In the genomic region with DNA sequence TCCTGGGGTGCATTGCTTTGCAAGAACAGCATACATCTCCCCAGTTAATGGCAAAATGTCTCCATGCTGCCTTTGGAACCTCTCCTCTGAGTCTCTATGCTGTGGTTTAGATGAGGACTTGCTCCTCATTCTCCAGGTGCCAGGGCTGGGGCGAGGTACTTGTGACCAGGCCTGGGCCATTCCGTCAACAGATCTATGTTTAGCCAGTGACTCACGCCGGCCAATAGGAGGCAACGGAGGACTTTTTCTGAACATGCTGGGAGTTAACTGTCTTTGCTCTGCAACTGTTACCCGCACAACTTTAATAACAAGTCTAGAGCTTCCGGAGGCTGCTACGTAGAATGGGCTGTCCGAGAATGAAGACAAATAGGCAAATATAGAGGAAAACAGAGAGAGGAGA, we compare ENCODE assay signal across 17 cellular contexts.
A peak's percentile ranks its signal among the peaks of the same experiment; 100 is the strongest.
DNase-seq lines count a peak whose midpoint lies in the region; ATAC-seq, FAIRE-seq and TF ChIP-seq lines count a peak whose summit lies in the region.
"Had no signal": no experiment of that assay in that cellular context is flagged by ENCODE, and none has a peak within 500 bp of the region (broad histone marks: within the 10 kb centered on the region; RNA-seq: fewer than 3 reads in every experiment).

No MANE protein-coding gene starts in this region.

- H3K4me1 ChIP-seq in hepatocyte (ENCODE audit: insufficient read depth) = no peaks in the 10 kb centered on the region
- H3K4me1 ChIP-seq in small intestine (ENCODE audit: control insufficient read depth in 2 of 2, insufficient read depth in 1 of 2, low read depth in 1 of 2, low read length in 1 of 2) = no peaks in the 10 kb centered on the region

- no peak overlapping the region for H3K4me2 ChIP-seq in hepatocyte

- H3K27ac ChIP-seq in hepatocyte = no peak overlapping the region
- H3K27ac ChIP-seq in small intestine (ENCODE audit: low read depth in 1 of 2, low read length in 1 of 2) = no peak overlapping the region

- no peak overlapping the region for H2AFZ ChIP-seq in hepatocyte

- ATAC-seq in HG02610 (IDR thresholded peaks at IDR 0.05; ENCODE audit: unreplicated experiment) = no peak
- ATAC-seq: activated CD4-positive, CD25-positive, alpha-beta regulatory T cell treated with anti-CD3 and anti-CD28 coated beads, Interleukin-2, amount 50 U/mL, for 24 hours; CD8-positive, alpha-beta T cell; left colon; T-helper 17 cell had no signal

- no peaks in the 10 kb centered on the region for H3K9me2 ChIP-seq in hepatocyte (replicated peaks; ENCODE audit: insufficient read depth)

- H4K20me1 ChIP-seq in hepatocyte (ENCODE audit: insufficient read depth, poor library complexity, severe bottlenecking) = no peaks in the 10 kb centered on the region

- no peaks in the 10 kb centered on the region for H3K36me3 ChIP-seq in hepatocyte (replicated peaks; ENCODE audit: insufficient read depth, low read depth)
- H3K36me3 ChIP-seq in small intestine (ENCODE audit: control insufficient read depth in 2 of 2, insufficient read depth in 2 of 2, low read length in 2 of 2) = no peaks in the 10 kb centered on the region
- H3K36me3 ChIP-seq: MG63 had no signal

- H3K9me3 ChIP-seq in hepatocyte (ENCODE audit: low read depth) (no peaks in the 10 kb centered on the region), small intestine (ENCODE audit: control insufficient read depth, low read depth) (no peaks in the 10 kb centered on the region)
- H3K9me3 ChIP-seq: MG63 had no signal

- DNase-seq in NCI-H345 (lab: John Stamatoyannopoulos, UW) = peak; percentile 19
- no peak for DNase-seq in NCI-H345 treated with DMSO at 0.1 percent for 48 hours (lab: John Stamatoyannopoulos, UW; ENCODE audit: unreplicated experiment)
- peak; percentile 21 for DNase-seq in NCI-H774 (lab: John Stamatoyannopoulos, UW)
- DNase-seq in hepatocyte (ENCODE audit: low spot score) = peak; percentile 41
- peak; percentile 10 for DNase-seq in small intestine
- no peak for DNase-seq in ecto neural progenitor cell (ENCODE audit: low spot score)
- no peak for DNase-seq in stimulated activated naive CD4-positive, alpha-beta T cell (lab: John Stamatoyannopoulos, UW)
- DNase-seq: activated naive CD4-positive, alpha-beta T cell treated with Interleukin-2 at 50 U/mL for 16 hours; CD8-positive, alpha-beta T cell; GF-D8; MG63; T-helper 17 cell had no signal

- no peaks in the 10 kb centered on the region for H3K27me3 ChIP-seq in hepatocyte
- H3K27me3 ChIP-seq in small intestine (ENCODE audit: control insufficient read depth in 2 of 2, insufficient read depth in 2 of 2, low read length in 2 of 2) = peaks cover 0 to 3% of the 10 kb centered on the region in 2 donors
- H3K27me3 ChIP-seq: MG63 had no signal

- WGBS in hepatocyte (ENCODE audit: low lambda C conversion rate, missing lambda C conversion rate) = 20% methylated on average over 9 of the region's 9 CpGs
- 26 to 27% (median 26%) methylated on average over 9 of the region's 9 CpGs for WGBS in small intestine, 3 donors

- TF ChIP-seq CTCF in hepatocyte (IDR thresholded peaks at IDR 0.05; ENCODE audit: poor library complexity) = peak; percentile 27

- FAIRE-seq in small intestine (lab: Jason Lieb, UNC) = no peak
- FAIRE-seq: RCC 7860 had no signal

- H3K79me2 ChIP-seq in hepatocyte = no peaks in the 10 kb centered on the region

- H3K4me3 ChIP-seq in hepatocyte (no peak overlapping the region), small intestine (ENCODE audit: low read depth in 1 of 2, low read length in 2 of 2) (no peak overlapping the region)
- H3K4me3 ChIP-seq: dorsolateral prefrontal cortex, MG63 had no signal

Comparison
In these comparisons a context has a peak if more than half of its experiments do, and no peak if none do; other contexts are left out.
1. DNase-seq: peak in NCI-H345 (single experiment), NCI-H774 (single experiment), hepatocyte (single experiment) and small intestine (single experiment); none in NCI-H345 treated with DMSO at 0.1 percent for 48 hours (single experiment), ecto neural progenitor cell (single experiment) and stimulated activated naive CD4-positive, alpha-beta T cell (0 of 6).